In the genomic region with DNA sequence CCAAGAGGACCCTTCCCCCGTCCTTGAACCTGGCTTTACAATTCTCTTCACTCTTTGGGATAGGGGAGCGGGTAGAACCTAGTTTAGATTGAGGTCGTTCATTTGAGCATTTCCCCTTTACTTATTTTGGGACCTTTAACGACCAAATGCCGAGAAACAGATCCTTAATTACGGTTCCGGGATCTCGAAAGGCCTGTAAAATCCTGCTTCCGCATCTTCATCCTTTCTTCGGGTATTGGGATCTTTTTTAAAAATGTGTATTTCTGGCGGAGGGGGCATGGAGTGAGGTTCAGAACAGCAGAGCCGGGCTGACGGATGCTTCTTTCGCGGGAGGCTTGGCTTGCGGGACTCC, we compare ENCODE assay signal across 8 cellular contexts. TPM values are rescaled to one million over a fixed set of nuclear protein-coding genes. Genes with fewer than 3 reads are reported as not detected.
DNase-seq lines count a peak whose midpoint lies in the region; ATAC-seq and TF ChIP-seq lines count a peak whose summit lies in the region.

No MANE protein-coding gene starts in this region.

- H3K4me3 Mint-ChIP-seq in neural crest cell: peak overlapping the region; percentile 88

- peaks cover 2% of the 10 kb centered on the region for H3K36me3 Mint-ChIP-seq in neural crest cell (ENCODE audit: low read depth)

- intact Hi-C loops in dorsolateral prefrontal cortex (cut with DNase I): loop anchor here (2.0 to 10.0 kb wide), 7 partner anchors 36 to 438 kb away; a partner anchor contains a TSS

- TF ChIP-seq CTCF in C4-2B (conservative IDR thresholded peaks at IDR 0.05): no peak
- no peak for TF ChIP-seq CTCF in LNCaP clone FGC (IDR thresholded peaks at IDR 0.05; ENCODE audit: control insufficient read depth, extremely low read depth, insufficient read depth)
- TF ChIP-seq CTCF in dorsolateral prefrontal cortex (IDR thresholded peaks at IDR 0.05 in 54 of 56, conservative IDR thresholded peaks at IDR 0.05 in 2 of 56; ENCODE audit: low read depth in 1 of 56, partially characterized antibody in 56 of 56): no peak
- TF ChIP-seq CTCF in neural crest cell (conservative IDR thresholded peaks at IDR 0.05): no peak

- no peak for ATAC-seq in GM18861 (IDR thresholded peaks at IDR 0.05; ENCODE audit: unreplicated experiment)
- no peak for ATAC-seq in HG02642 (IDR thresholded peaks at IDR 0.05; ENCODE audit: poor library complexity, unreplicated experiment)

- DNase-seq in LNCaP clone FGC (ENCODE audit: low read depth) (no peak), dorsolateral prefrontal cortex (no peak), neural crest cell (ENCODE audit: low read depth, low spot score) (no peak), NCI-H128 (lab: John Stamatoyannopoulos, UW; ENCODE audit: unreplicated experiment) (no peak), HK-2 (ENCODE audit: unreplicated experiment) (no peak)

- H3K27me3 ChIP-seq in dorsolateral prefrontal cortex: no peaks in the 10 kb centered on the region

- peaks cover 46% of the 10 kb centered on the region for H3K4me1 Mint-ChIP-seq in neural crest cell

- H3K27me3 Mint-ChIP-seq in neural crest cell (ENCODE audit: low read depth): no peaks in the 10 kb centered on the region

- H3K9me3 Mint-ChIP-seq in neural crest cell: no peaks in the 10 kb centered on the region

- H3K27ac ChIP-seq in C4-2B: peak overlapping the region; percentile 96
- H3K27ac ChIP-seq in dorsolateral prefrontal cortex: peak overlapping the region; percentile 84 to 100 (median 100)

- peak overlapping the region; percentile 97 for H3K27ac Mint-ChIP-seq in neural crest cell (ENCODE audit: unreplicated experiment)

- H3K4me3 ChIP-seq in LNCaP clone FGC (ENCODE audit: low read depth, low read length) (peak overlapping the region; percentile 76), dorsolateral prefrontal cortex (peak overlapping the region; percentile 42 to 95 (median 86))

RNA-seq across cellular contexts. Expression of a gene that starts 0.4 kb away (rescaled TPM):
- total RNA-seq in dorsolateral prefrontal cortex (100 to 1,000 TPM in 117 of 120 experiments, 10 to 100 TPM in 3; 92.0 to 211 (median 126) TPM), neural crest cell (33.8 and 39.0 TPM in 2 replicates)
